2 cellular contexts compared by ENCODE assay signal in the genomic region with DNA sequence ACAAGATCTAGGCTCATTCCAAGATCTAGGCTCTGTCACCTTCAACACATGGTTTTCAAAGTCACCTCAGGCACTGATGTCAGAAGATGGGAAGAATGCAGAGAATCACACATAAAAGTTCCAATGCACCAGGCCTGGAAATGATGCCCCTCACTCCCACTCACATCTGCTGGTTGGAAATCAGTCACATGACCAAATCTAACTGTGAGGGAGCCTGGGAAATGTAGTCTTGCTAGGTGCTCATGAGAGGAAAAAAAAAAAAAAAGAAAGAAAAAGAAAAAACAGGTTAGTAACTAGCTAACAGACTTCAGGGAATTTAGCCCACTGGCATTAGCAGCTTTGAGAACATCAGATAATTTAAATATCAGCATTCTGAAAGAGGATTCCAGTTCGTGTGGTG.
A peak's percentile ranks its signal among the peaks of the same experiment; 100 is the strongest.
TF ChIP-seq lines count a peak whose summit lies in the region.

No MANE protein-coding gene starts in this region.

TF ChIP-seq in SK-N-SH, 30 proteins besides CTCF, POLR2A, EP300 and RAD21 (continued from another document):
- TF ChIP-seq, protein P1, sequence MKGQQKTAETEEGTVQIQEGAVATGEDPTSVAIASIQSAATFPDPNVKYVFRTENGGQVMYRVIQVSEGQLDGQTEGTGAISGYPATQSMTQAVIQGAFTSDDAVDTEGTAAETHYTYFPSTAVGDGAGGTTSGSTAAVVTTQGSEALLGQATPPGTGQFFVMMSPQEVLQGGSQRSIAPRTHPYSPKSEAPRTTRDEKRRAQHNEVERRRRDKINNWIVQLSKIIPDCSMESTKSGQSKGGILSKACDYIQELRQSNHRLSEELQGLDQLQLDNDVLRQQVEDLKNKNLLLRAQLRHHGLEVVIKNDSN (IDR thresholded peaks at IDR 0.05; ENCODE audit: borderline replicate concordance, low read depth): peak; percentile 52; the same call in 1 of the 2 replicates

TF ChIP-seq in SK-N-SH treated with all-trans-retinoic acid at 6 μM for 48 hours, 23 proteins besides CTCF, POLR2A, EP300 and RAD21 (continued from another document):
- TF ChIP-seq, protein P2, sequence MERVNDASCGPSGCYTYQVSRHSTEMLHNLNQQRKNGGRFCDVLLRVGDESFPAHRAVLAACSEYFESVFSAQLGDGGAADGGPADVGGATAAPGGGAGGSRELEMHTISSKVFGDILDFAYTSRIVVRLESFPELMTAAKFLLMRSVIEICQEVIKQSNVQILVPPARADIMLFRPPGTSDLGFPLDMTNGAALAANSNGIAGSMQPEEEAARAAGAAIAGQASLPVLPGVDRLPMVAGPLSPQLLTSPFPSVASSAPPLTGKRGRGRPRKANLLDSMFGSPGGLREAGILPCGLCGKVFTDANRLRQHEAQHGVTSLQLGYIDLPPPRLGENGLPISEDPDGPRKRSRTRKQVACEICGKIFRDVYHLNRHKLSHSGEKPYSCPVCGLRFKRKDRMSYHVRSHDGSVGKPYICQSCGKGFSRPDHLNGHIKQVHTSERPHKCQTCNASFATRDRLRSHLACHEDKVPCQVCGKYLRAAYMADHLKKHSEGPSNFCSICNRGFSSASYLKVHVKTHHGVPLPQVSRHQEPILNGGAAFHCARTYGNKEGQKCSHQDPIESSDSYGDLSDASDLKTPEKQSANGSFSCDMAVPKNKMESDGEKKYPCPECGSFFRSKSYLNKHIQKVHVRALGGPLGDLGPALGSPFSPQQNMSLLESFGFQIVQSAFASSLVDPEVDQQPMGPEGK (CRISPR knock-in tag; IDR thresholded peaks at IDR 0.05; ENCODE audit: borderline replicate concordance): no peak
- TF ChIP-seq PPARA (CRISPR knock-in tag; IDR thresholded peaks at IDR 0.05; ENCODE audit: borderline replicate concordance): no peak
- no peak for TF ChIP-seq CREB5 (CRISPR knock-in tag; IDR thresholded peaks at IDR 0.05; ENCODE audit: low read depth)
- TF ChIP-seq, protein P3, sequence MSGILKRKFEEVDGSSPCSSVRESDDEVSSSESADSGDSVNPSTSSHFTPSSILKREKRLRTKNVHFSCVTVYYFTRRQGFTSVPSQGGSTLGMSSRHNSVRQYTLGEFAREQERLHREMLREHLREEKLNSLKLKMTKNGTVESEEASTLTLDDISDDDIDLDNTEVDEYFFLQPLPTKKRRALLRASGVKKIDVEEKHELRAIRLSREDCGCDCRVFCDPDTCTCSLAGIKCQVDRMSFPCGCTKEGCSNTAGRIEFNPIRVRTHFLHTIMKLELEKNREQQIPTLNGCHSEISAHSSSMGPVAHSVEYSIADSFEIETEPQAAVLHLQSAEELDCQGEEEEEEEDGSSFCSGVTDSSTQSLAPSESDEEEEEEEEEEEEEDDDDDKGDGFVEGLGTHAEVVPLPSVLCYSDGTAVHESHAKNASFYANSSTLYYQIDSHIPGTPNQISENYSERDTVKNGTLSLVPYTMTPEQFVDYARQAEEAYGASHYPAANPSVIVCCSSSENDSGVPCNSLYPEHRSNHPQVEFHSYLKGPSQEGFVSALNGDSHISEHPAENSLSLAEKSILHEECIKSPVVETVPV (CRISPR knock-in tag; IDR thresholded peaks at IDR 0.05): no peak
- no peak for TF ChIP-seq ISL1 (CRISPR knock-in tag; IDR thresholded peaks at IDR 0.05)
- TF ChIP-seq ARNTL (CRISPR knock-in tag; IDR thresholded peaks at IDR 0.05; ENCODE audit: borderline replicate concordance, low read depth): no peak
- no peak for TF ChIP-seq BACH2 (CRISPR knock-in tag; IDR thresholded peaks at IDR 0.05; ENCODE audit: borderline replicate concordance)
- no peak for TF ChIP-seq ESRRG (CRISPR knock-in tag; IDR thresholded peaks at IDR 0.05)
